In genomic region chr9:127974769-127975261, GRCh38 we compare ENCODE assay signal across 1 cellular context.
TF ChIP-seq lines count a peak whose summit lies in the region.

No MANE protein-coding gene starts in this region.

TF ChIP-seq in WTC11, 78 proteins besides CTCF, POLR2A, EP300 and RAD21 (continued from another document):
- TF ChIP-seq PRDM15 (CRISPR knock-in tag; IDR thresholded peaks at IDR 0.05) (no peak), GTF2I (CRISPR knock-in tag; conservative IDR thresholded peaks at IDR 0.05) (no peak), PREB (CRISPR knock-in tag; IDR thresholded peaks at IDR 0.05; ENCODE audit: borderline replicate concordance) (no peak), ZNF671 (CRISPR knock-in tag; IDR thresholded peaks at IDR 0.05) (no peak), IRF2 (CRISPR knock-in tag; IDR thresholded peaks at IDR 0.05; ENCODE audit: borderline replicate concordance, low read depth) (no peak)
